ENCODE assay signal across 2 cellular contexts in the genomic region with DNA sequence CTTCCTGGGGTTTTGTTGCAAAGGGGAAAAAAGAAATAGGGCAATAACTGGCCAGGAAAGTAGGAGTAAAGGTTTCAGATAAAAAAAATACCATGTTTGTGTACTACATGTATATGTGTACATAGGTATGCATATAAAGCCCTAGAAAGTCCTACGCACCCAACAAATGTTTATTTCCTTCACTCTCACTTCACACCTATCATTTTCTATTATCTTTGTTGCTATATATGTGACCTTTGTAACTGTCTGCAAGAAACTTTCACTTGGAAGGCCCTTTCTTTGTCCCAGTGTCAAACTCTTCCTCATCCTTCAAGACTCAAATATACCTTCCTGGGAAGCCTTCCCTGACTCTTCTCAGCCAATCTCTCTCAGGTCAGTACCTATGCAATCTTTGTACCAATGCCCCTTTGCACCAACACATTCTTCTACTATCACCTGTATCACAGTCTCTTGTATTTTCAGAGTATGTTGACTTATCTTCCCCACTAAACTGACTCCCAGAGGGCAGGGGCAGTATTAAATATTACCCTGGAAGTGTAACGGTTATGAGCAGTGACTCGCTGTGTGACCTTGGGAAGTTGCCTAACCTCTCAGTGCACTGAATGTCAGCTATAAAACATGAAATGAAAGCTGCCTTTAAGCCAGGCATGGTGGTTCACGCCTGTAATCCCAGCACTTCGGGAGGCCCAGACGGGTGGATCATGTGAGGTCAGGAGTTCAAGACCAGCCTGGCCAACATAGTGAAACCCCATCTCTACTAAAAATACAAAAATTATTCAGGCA.
TF ChIP-seq lines count a peak whose summit lies in the region.

No MANE protein-coding gene starts in this region.

TF ChIP-seq in GM12878, 131 proteins besides CTCF, POLR2A, EP300 and RAD21:
- TF ChIP-seq BMI1 (IDR thresholded peaks at IDR 0.05; ENCODE audit: borderline replicate concordance) (no peak), YBX1 (IDR thresholded peaks at IDR 0.05) (no peak), POLR2AphosphoS2 (IDR thresholded peaks at IDR 0.05; ENCODE audit: low read depth, low read length) (no peak), CBFB (IDR thresholded peaks at IDR 0.05; ENCODE audit: low read depth) (no peak), RBBP5 (conservative IDR thresholded peaks at IDR 0.05) (no peak), TBL1XR1 (IDR thresholded peaks at IDR 0.05; ENCODE audit: low read depth, low read length) (no peak), BRCA1 (IDR thresholded peaks at IDR 0.05; ENCODE audit: low read depth, low read length) (no peak), SRF (IDR thresholded peaks at IDR 0.05; ENCODE audit: low read depth in 2 of 2, low read length in 2 of 2) (no peak), STAT3 (IDR thresholded peaks at IDR 0.05; ENCODE audit: low read depth, low read length) (no peak), TARDBP (IDR thresholded peaks at IDR 0.05; ENCODE audit: borderline replicate concordance) (no peak), RFX5 (IDR thresholded peaks at IDR 0.05; ENCODE audit: low read depth, low read length) (no peak), CEBPB (IDR thresholded peaks at IDR 0.05; ENCODE audit: borderline replicate concordance in 1 of 2, low read depth in 2 of 2, low read length in 2 of 2) (no peak), ZNF384 (IDR thresholded peaks at IDR 0.05; ENCODE audit: borderline replicate concordance, low read depth, low read length) (no peak)
- TF ChIP-seq, protein P1, sequence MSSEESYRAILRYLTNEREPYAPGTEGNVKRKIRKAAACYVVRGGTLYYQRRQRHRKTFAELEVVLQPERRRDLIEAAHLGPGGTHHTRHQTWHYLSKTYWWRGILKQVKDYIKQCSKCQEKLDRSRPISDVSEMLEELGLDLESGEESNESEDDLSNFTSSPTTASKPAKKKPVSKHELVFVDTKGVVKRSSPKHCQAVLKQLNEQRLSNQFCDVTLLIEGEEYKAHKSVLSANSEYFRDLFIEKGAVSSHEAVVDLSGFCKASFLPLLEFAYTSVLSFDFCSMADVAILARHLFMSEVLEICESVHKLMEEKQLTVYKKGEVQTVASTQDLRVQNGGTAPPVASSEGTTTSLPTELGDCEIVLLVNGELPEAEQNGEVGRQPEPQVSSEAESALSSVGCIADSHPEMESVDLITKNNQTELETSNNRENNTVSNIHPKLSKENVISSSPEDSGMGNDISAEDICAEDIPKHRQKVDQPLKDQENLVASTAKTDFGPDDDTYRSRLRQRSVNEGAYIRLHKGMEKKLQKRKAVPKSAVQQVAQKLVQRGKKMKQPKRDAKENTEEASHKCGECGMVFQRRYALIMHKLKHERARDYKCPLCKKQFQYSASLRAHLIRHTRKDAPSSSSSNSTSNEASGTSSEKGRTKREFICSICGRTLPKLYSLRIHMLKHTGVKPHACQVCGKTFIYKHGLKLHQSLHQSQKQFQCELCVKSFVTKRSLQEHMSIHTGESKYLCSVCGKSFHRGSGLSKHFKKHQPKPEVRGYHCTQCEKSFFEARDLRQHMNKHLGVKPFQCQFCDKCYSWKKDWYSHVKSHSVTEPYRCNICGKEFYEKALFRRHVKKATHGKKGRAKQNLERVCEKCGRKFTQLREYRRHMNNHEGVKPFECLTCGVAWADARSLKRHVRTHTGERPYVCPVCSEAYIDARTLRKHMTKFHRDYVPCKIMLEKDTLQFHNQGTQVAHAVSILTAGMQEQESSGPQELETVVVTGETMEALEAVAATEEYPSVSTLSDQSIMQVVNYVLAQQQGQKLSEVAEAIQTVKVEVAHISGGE (CRISPR knock-in tag; IDR thresholded peaks at IDR 0.05) = no peak
- TF ChIP-seq, protein P2, sequence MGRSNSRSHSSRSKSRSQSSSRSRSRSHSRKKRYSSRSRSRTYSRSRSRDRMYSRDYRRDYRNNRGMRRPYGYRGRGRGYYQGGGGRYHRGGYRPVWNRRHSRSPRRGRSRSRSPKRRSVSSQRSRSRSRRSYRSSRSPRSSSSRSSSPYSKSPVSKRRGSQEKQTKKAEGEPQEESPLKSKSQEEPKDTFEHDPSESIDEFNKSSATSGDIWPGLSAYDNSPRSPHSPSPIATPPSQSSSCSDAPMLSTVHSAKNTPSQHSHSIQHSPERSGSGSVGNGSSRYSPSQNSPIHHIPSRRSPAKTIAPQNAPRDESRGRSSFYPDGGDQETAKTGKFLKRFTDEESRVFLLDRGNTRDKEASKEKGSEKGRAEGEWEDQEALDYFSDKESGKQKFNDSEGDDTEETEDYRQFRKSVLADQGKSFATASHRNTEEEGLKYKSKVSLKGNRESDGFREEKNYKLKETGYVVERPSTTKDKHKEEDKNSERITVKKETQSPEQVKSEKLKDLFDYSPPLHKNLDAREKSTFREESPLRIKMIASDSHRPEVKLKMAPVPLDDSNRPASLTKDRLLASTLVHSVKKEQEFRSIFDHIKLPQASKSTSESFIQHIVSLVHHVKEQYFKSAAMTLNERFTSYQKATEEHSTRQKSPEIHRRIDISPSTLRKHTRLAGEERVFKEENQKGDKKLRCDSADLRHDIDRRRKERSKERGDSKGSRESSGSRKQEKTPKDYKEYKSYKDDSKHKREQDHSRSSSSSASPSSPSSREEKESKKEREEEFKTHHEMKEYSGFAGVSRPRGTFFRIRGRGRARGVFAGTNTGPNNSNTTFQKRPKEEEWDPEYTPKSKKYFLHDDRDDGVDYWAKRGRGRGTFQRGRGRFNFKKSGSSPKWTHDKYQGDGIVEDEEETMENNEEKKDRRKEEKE (IDR thresholded peaks at IDR 0.05) = no peak
- TF ChIP-seq, protein P3, sequence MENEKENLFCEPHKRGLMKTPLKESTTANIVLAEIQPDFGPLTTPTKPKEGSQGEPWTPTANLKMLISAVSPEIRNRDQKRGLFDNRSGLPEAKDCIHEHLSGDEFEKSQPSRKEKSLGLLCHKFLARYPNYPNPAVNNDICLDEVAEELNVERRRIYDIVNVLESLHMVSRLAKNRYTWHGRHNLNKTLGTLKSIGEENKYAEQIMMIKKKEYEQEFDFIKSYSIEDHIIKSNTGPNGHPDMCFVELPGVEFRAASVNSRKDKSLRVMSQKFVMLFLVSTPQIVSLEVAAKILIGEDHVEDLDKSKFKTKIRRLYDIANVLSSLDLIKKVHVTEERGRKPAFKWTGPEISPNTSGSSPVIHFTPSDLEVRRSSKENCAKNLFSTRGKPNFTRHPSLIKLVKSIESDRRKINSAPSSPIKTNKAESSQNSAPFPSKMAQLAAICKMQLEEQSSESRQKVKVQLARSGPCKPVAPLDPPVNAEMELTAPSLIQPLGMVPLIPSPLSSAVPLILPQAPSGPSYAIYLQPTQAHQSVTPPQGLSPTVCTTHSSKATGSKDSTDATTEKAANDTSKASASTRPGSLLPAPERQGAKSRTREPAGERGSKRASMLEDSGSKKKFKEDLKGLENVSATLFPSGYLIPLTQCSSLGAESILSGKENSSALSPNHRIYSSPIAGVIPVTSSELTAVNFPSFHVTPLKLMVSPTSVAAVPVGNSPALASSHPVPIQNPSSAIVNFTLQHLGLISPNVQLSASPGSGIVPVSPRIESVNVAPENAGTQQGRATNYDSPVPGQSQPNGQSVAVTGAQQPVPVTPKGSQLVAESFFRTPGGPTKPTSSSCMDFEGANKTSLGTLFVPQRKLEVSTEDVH (IDR thresholded peaks at IDR 0.05; ENCODE audit: low read depth, partially characterized antibody) = no peak
- TF ChIP-seq, protein P4, sequence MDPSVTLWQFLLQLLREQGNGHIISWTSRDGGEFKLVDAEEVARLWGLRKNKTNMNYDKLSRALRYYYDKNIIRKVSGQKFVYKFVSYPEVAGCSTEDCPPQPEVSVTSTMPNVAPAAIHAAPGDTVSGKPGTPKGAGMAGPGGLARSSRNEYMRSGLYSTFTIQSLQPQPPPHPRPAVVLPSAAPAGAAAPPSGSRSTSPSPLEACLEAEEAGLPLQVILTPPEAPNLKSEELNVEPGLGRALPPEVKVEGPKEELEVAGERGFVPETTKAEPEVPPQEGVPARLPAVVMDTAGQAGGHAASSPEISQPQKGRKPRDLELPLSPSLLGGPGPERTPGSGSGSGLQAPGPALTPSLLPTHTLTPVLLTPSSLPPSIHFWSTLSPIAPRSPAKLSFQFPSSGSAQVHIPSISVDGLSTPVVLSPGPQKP (IDR thresholded peaks at IDR 0.05; ENCODE audit: low read depth, low read length) = no peak

TF ChIP-seq in GM12891, 5 proteins besides CTCF, POLR2A, EP300 and RAD21:
- TF ChIP-seq PAX5 (IDR thresholded peaks at IDR 0.05; ENCODE audit: insufficient read depth, low read length, severe bottlenecking) = no peak
- TF ChIP-seq POU2F2 (IDR thresholded peaks at IDR 0.05; ENCODE audit: low read depth, low read length) = no peak
- no peak for TF ChIP-seq SPI1 (IDR thresholded peaks at IDR 0.05; ENCODE audit: low read depth, low read length)
- TF ChIP-seq TAF1 (IDR thresholded peaks at IDR 0.05; ENCODE audit: low read depth, low read length) = no peak
- TF ChIP-seq POLR2AphosphoS5 (IDR thresholded peaks at IDR 0.05; ENCODE audit: low read depth, low read length) = no peak
